In the genomic region with DNA sequence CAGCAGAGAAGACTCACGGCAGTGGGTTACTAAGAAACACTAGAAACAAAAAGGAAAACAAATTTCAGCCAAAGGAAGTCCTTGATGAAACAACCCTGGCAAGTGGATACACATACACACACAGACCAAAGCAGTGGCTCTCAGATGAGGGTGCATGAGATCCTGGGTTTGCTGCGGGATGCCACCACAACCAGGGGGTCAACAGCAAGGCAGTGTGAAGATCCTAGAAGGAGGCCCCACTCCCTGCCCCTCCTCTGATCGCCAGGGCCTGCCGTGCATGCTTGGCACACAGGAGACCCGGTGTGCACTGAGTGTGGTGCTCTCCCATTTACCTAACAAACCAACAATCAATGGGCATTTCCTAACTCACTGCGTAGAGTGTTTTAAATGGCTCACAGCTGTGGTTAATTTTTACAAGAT, we compare ENCODE assay signal across 10 cellular contexts.
DNase-seq lines count a peak whose midpoint lies in the region; ATAC-seq, FAIRE-seq and TF ChIP-seq lines count a peak whose summit lies in the region.
"Had no signal": no experiment of that assay in that cellular context is flagged by ENCODE, and none has a peak within 500 bp of the region (broad histone marks: within the 10 kb centered on the region; RNA-seq: fewer than 3 reads in every experiment).

No MANE protein-coding gene starts in this region.

- WGBS in liver = 56% methylated on average over 6 of the region's 6 CpGs
- over 99% methylated on average over 4 of the region's 6 CpGs for WGBS in HepG2 (ENCODE audit: low lambda C conversion rate)
- WGBS in aorta, 2 donors = 57 to 61% methylated on average over 6 of the region's 6 CpGs
- 52 to 59% (median 54%) methylated on average over 6 of the region's 6 CpGs for WGBS in small intestine, 3 donors

- no peaks in the 10 kb centered on the region for H3K9me1 ChIP-seq in endothelial cell of umbilical vein (replicated peaks; ENCODE audit: control insufficient read depth, extremely low read depth, insufficient read depth, low read length)

- H3K27ac ChIP-seq in liver (ENCODE audit: low read depth in 1 of 2, low read length in 2 of 2) (peak overlapping the region; percentile 32 to 66), HepG2 (ENCODE audit: extremely low read length, insufficient read depth, low read length) (no peak overlapping the region), endothelial cell of umbilical vein (ENCODE audit: insufficient read depth, low read depth, low read length) (no peak overlapping the region), aorta (ENCODE audit: low read depth in 1 of 2, low read length in 2 of 2) (no peak overlapping the region), small intestine (ENCODE audit: low read depth in 1 of 2, low read length in 1 of 2) (peak overlapping the region in 1 of 2 donors; percentile 36)

- peaks cover 18% of the 10 kb centered on the region for H4K20me1 ChIP-seq in HepG2 (ENCODE audit: insufficient read depth, low read length)
- peaks cover 3% of the 10 kb centered on the region for H4K20me1 ChIP-seq in endothelial cell of umbilical vein (replicated peaks; ENCODE audit: control insufficient read depth, extremely low read depth, insufficient read depth, low read length)

- BruUV-seq in HepG2 (replicated peaks; lab: Mats Ljungman, UMichigan) (no TSS peak), endothelial cell of umbilical vein (replicated peaks; lab: Mats Ljungman, UMichigan) (no TSS peak)

- no peak overlapping the region for H3K4me2 ChIP-seq in HepG2 (ENCODE audit: low read depth, low read length)
- no peak overlapping the region for H3K4me2 ChIP-seq in endothelial cell of umbilical vein (ENCODE audit: insufficient read depth, low read length)

- FAIRE-seq in HepG2 (lab: Jason Lieb, UNC) (no peak), endothelial cell of umbilical vein (lab: Jason Lieb, UNC) (no peak), small intestine (lab: Jason Lieb, UNC) (no peak)

- TF ChIP-seq RAD21 in liver (IDR thresholded peaks at IDR 0.05) = peak in 1 of 2 donors; percentile 6
- TF ChIP-seq RAD21 in HepG2 (CRISPR knock-in tag; IDR thresholded peaks at IDR 0.05) = no peak

- POLR2A ChIA-PET in HepG2 (lab: Yijun Ruan, JAX) = no interaction called here
- POLR2A ChIA-PET in endothelial cell of umbilical vein (lab: Charles Lee) = no interaction called here

- TF ChIP-seq POLR2A in HepG2 (IDR thresholded peaks at IDR 0.05; ENCODE audit: insufficient read depth in 1 of 2, low read depth in 2 of 2, low read length in 2 of 2) = no peak
- no peak for TF ChIP-seq POLR2A in endothelial cell of umbilical vein (IDR thresholded peaks at IDR 0.05; ENCODE audit: low read depth, low read length)

- CTCF ChIA-PET in HepG2 (lab: Yijun Ruan, JAX; ENCODE audit: low intra/inter-chr PET ratio, low total read pairs) = no interaction called here
- CTCF ChIA-PET in endothelial cell of umbilical vein (lab: Charles Lee) = no interaction called here

- H3K9ac ChIP-seq in liver (ENCODE audit: low read depth in 1 of 2, low read length in 2 of 2) (peak overlapping the region in 1 of 2 donors; percentile 18), HepG2 (ENCODE audit: insufficient read depth, low read depth, low read length) (no peak overlapping the region), endothelial cell of umbilical vein (replicated peaks; ENCODE audit: extremely low read depth, insufficient read depth, low read length) (no peak overlapping the region)

- H2AFZ ChIP-seq in HepG2 (ENCODE audit: low read length) = no peak overlapping the region
- no peak overlapping the region for H2AFZ ChIP-seq in endothelial cell of umbilical vein (ENCODE audit: low read depth, low read length)

- H3K9me3 ChIP-seq in liver (ENCODE audit: control insufficient read depth in 4 of 4, low read length in 3 of 4) = no peaks in the 10 kb centered on the region
- H3K9me3 ChIP-seq in HepG2 (ENCODE audit: low read length) = no peaks in the 10 kb centered on the region
- H3K9me3 ChIP-seq in endothelial cell of umbilical vein (replicated peaks; ENCODE audit: control insufficient read depth, insufficient read depth, low read length) = no peaks in the 10 kb centered on the region
- no peaks in the 10 kb centered on the region for H3K9me3 ChIP-seq in mucosa of descending colon
- H3K9me3 ChIP-seq in aorta (ENCODE audit: control insufficient read depth, low read length) = no peaks in the 10 kb centered on the region
- no peaks in the 10 kb centered on the region for H3K9me3 ChIP-seq in small intestine (ENCODE audit: control insufficient read depth, low read depth)

- H3K27me3 ChIP-seq in liver (ENCODE audit: control insufficient read depth in 4 of 4, insufficient read depth in 4 of 4, low read length in 3 of 4) (no peaks in the 10 kb centered on the region), HepG2 (ENCODE audit: control insufficient read depth in 1 of 2, insufficient read depth in 2 of 2, low read length in 2 of 2) (no peaks in the 10 kb centered on the region), endothelial cell of umbilical vein (ENCODE audit: control insufficient read depth in 2 of 2, insufficient read depth in 2 of 2, low read length in 2 of 2) (no peaks in the 10 kb centered on the region), aorta (ENCODE audit: control insufficient read depth in 1 of 2, insufficient read depth in 2 of 2, low read length in 1 of 2) (no peaks in the 10 kb centered on the region), small intestine (ENCODE audit: control insufficient read depth in 2 of 2, insufficient read depth in 2 of 2, low read length in 2 of 2) (no peaks in the 10 kb centered on the region)

- H3K79me2 ChIP-seq in HepG2 (ENCODE audit: insufficient read depth, low read length) (peaks cover 19% of the 10 kb centered on the region), endothelial cell of umbilical vein (ENCODE audit: control insufficient read depth, insufficient read depth, low read length) (no peaks in the 10 kb centered on the region)

- no peak for TF ChIP-seq EP300 in HepG2 (IDR thresholded peaks at IDR 0.05; ENCODE audit: low read depth in 2 of 2, low read length in 2 of 2)
- no peak for TF ChIP-seq EP300 in HepG2 (CRISPR knock-in tag; IDR thresholded peaks at IDR 0.05; ENCODE audit: borderline replicate concordance)

- H3K4me3 ChIP-seq in liver (ENCODE audit: low read depth in 1 of 3, low read length in 3 of 3) = no peak overlapping the region
- no peak overlapping the region for H3K4me3 ChIP-seq in HepG2 (replicated peaks in 1 of 3; ENCODE audit: insufficient read depth in 1 of 3, low read depth in 2 of 3, low read length in 3 of 3)
- H3K4me3 ChIP-seq in endothelial cell of umbilical vein (replicated peaks in 1 of 3; ENCODE audit: insufficient read depth in 1 of 3, low read depth in 1 of 3, low read length in 3 of 3) = no peak overlapping the region
- H3K4me3 ChIP-seq in mucosa of descending colon = no peak overlapping the region
- no peak overlapping the region for H3K4me3 ChIP-seq in aorta (ENCODE audit: low read length in 2 of 2)
- no peak overlapping the region for H3K4me3 ChIP-seq in small intestine (ENCODE audit: low read depth in 1 of 2, low read length in 2 of 2)

- H3K4me1 ChIP-seq in liver (ENCODE audit: control insufficient read depth in 4 of 4, insufficient read depth in 4 of 4, low read length in 3 of 4) (peaks cover 3 to 30% (median 17%) of the 10 kb centered on the region in 4 donors), HepG2 (ENCODE audit: insufficient read depth, low read length) (0 out of 2 replicates have a peak, but pooled peaks cover 6% of the 10 kb centered on the region), endothelial cell of umbilical vein (ENCODE audit: control insufficient read depth, extremely low read depth, insufficient read depth, low read length) (no peaks in the 10 kb centered on the region), mucosa of descending colon (ENCODE audit: low read depth) (peaks cover 21% of the 10 kb centered on the region), aorta (ENCODE audit: control insufficient read depth in 1 of 2, insufficient read depth in 2 of 2, low read length in 2 of 2) (peaks cover 3 to 8% of the 10 kb centered on the region in 2 donors), small intestine (ENCODE audit: control insufficient read depth in 2 of 2, insufficient read depth in 1 of 2, low read depth in 1 of 2, low read length in 1 of 2) (peaks cover 3 to 14% of the 10 kb centered on the region in 2 donors)

- in situ Hi-C loops in HepG2 (cut with HindIII; ENCODE audit: extremely low pct_ligation_motif_present, low pct_unique_long_range_greater_than_20kb) = no loop called here

- intact Hi-C loops in HepG2 (cut with micrococcal nuclease; ENCODE audit: unreplicated experiment) = no loop called here
- intact Hi-C loops in endothelial cell of umbilical vein (cut with micrococcal nuclease) = no loop called here
- intact Hi-C loops in mucosa of descending colon (cut with DNase I, micrococcal nuclease) = no loop called here
- intact Hi-C loops in aorta (cut with DNase I) = no loop called here
- intact Hi-C loops in posterior cingulate gyrus (cut with DNase I) = no loop called here

- dilution Hi-C loops in endothelial cell of umbilical vein (cut with MboI; ENCODE audit: extremely low pct_ligation_motif_present, low sequenced_read_pairs) = no loop called here

- peaks cover 0 to 11% (median 4%) of the 10 kb centered on the region in 4 donors for H3K36me3 ChIP-seq in liver (ENCODE audit: control insufficient read depth in 4 of 4, insufficient read depth in 3 of 4, low read depth in 1 of 4, low read length in 3 of 4)
- H3K36me3 ChIP-seq in HepG2 (replicated peaks in 1 of 2; ENCODE audit: control insufficient read depth in 1 of 2, insufficient read depth in 2 of 2, low read length in 2 of 2) = peaks cover 4 to 18% of the 10 kb centered on the region in 2 experiments; a peak in 3 of 5 replicates
- peaks cover 0 to 2% of the 10 kb centered on the region in 2 experiments for H3K36me3 ChIP-seq in endothelial cell of umbilical vein (ENCODE audit: control insufficient read depth in 2 of 2, extremely low read depth in 1 of 2, insufficient read depth in 2 of 2, low read length in 2 of 2)
- no peaks in the 10 kb centered on the region for H3K36me3 ChIP-seq in mucosa of descending colon (ENCODE audit: low read depth)
- H3K36me3 ChIP-seq in aorta (ENCODE audit: control insufficient read depth in 1 of 2, insufficient read depth in 2 of 2, low read length in 1 of 2) = peaks cover 0 to 5% of the 10 kb centered on the region in 2 donors
- no peaks in the 10 kb centered on the region for H3K36me3 ChIP-seq in small intestine (ENCODE audit: control insufficient read depth in 2 of 2, insufficient read depth in 2 of 2, low read length in 2 of 2)

- TF ChIP-seq CTCF in liver (IDR thresholded peaks at IDR 0.05; ENCODE audit: low read depth, low read length, missing input control) = no peak
- no peak for TF ChIP-seq CTCF in HepG2 (CRISPR knock-in tag; IDR thresholded peaks at IDR 0.05)
- no peak for TF ChIP-seq CTCF in endothelial cell of umbilical vein (IDR thresholded peaks at IDR 0.05; ENCODE audit: extremely low read depth in 1 of 2, insufficient read depth in 1 of 2, low read depth in 1 of 2, low read length in 2 of 2)
- no peak for TF ChIP-seq CTCF in mucosa of descending colon (IDR thresholded peaks at IDR 0.05)

- DNase-seq in HepG2 (ENCODE audit: low spot score) (no peak), endothelial cell of umbilical vein (ENCODE audit: low read depth, low spot score) (peak; percentile 18), mucosa of descending colon (no peak), aorta (no peak), NCI-H2171 (lab: John Stamatoyannopoulos, UW) (no peak), posterior cingulate gyrus (no peak), small intestine (no peak)
- DNase-seq: naive B cell, NCI-H69 had no signal

- ATAC-seq in HepG2 = no peak
- ATAC-seq in mucosa of descending colon = peak; percentile 27
- peak; percentile 70 for ATAC-seq in aorta (ENCODE audit: low FRiP score)

Comparison
In these comparisons a context has a peak if more than half of its experiments do, and no peak if none do; other contexts are left out.
1. H3K27ac ChIP-seq: peak in liver (2 of 2); none in HepG2 (single experiment), endothelial cell of umbilical vein (single experiment) and aorta (0 of 2).